In the genomic region with DNA sequence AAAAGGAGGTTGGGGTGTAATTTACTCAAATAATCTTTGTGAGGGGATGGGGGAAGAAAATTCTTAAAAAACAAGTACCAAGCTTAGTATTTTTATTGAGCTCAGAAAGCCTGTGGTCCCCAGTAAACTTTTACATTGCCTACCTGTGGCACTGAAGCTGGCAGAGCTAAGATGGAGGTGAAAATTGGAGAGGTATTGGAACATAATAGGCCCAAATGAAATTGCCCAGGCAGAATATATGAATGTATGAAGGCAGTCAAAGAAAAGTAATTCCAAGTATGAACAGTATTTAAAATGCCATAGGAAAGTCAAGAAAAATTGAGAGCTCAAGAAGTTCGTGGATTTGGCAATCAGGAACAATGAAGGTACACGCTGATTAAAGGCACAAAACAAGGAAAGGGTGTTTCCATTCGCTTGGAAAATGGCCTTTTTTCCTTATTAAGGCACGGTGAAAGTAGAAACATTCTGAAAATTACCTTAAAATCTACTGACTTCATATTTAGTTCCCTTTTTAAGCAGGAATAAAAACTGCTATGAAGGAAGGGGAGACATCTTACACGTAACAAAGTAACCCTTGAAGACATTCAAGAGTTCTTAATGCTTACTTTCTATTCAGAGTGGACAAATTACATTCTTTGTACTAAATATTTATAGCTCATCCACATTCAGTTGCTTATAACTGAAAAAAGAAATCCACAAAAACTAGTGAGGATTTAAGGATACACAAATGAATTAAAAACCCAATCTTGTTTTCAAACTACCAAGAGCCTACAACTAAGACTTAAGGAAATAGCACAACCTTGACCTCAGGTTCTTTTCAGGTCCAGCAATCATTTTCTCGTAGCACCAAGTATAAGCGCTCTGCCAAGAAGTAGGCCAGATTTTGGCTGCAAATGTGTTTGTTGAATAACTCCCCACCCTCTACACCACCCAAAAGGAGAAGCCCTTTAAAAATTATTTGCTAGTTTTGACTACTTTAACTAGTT, we compare ENCODE assay signal across 8 cellular contexts. TPM values are rescaled to one million over a fixed set of nuclear protein-coding genes. Genes with fewer than 3 reads are reported as not detected.
DNase-seq lines count a peak whose midpoint lies in the region; ATAC-seq and TF ChIP-seq lines count a peak whose summit lies in the region.

No MANE protein-coding gene starts in this region.

- peaks cover 30% of the 10 kb centered on the region for H3K27me3 Mint-ChIP-seq in CD4-positive, CD25-positive, alpha-beta regulatory T cell

- peak overlapping the region; percentile 100 for H3K4me3 ChIP-seq in CD4-positive, CD25-positive, alpha-beta regulatory T cell (ENCODE audit: low read depth, low read length)
- H3K4me3 ChIP-seq in MM.1S (ENCODE audit: low read length) (peak overlapping the region; percentile 95), coronary artery (peak overlapping the region; percentile 94), muscle layer of colon (ENCODE audit: low read depth in 1 of 2, low read length in 2 of 2) (peak overlapping the region; percentile 88 to 92)

- peak overlapping the region; percentile 100 for H3K27ac Mint-ChIP-seq in CD4-positive, CD25-positive, alpha-beta regulatory T cell

- TF ChIP-seq CTCF in MM.1S (IDR thresholded peaks at IDR 0.05; ENCODE audit: low read length) (no peak), coronary artery (IDR thresholded peaks at IDR 0.05) (no peak)

- H2AFZ ChIP-seq in MM.1S (ENCODE audit: low read length) = no peak overlapping the region

- peaks cover 27% of the 10 kb centered on the region for H3K79me2 ChIP-seq in MM.1S (ENCODE audit: low read length)

- peaks cover 6 to 59% (median 39%) of the 10 kb centered on the region in 4 donors for H3K4me1 Mint-ChIP-seq in CD4-positive, CD25-positive, alpha-beta regulatory T cell

- H3K4me2 ChIP-seq in MM.1S (ENCODE audit: low read depth, low read length) = peak overlapping the region; percentile 91

- peaks cover 32% of the 10 kb centered on the region for H3F3A ChIP-seq in MM.1S (ENCODE audit: insufficient read depth, low read length)

- H3K4me3 Mint-ChIP-seq in CD4-positive, CD25-positive, alpha-beta regulatory T cell = peak overlapping the region; percentile 97 to 100 (median 98)

- H3K9me3 ChIP-seq in CD4-positive, CD25-positive, alpha-beta regulatory T cell (ENCODE audit: control insufficient read depth in 2 of 2, low read length in 2 of 2) = no peaks in the 10 kb centered on the region
- no peaks in the 10 kb centered on the region for H3K9me3 ChIP-seq in MM.1S (replicated peaks; ENCODE audit: insufficient read depth, low read length)
- no peaks in the 10 kb centered on the region for H3K9me3 ChIP-seq in muscle layer of colon (ENCODE audit: low read length)

- H3K27me3 ChIP-seq in CD4-positive, CD25-positive, alpha-beta regulatory T cell (ENCODE audit: control insufficient read depth, insufficient read depth, low read length) = no peaks in the 10 kb centered on the region
- H3K27me3 ChIP-seq in MM.1S (replicated peaks; ENCODE audit: insufficient read depth, low read length) (no peaks in the 10 kb centered on the region), muscle layer of colon (ENCODE audit: control insufficient read depth in 1 of 2, insufficient read depth in 2 of 2, low read length in 2 of 2) (no peaks in the 10 kb centered on the region)

- H3K27ac ChIP-seq in CD4-positive, CD25-positive, alpha-beta regulatory T cell (ENCODE audit: insufficient read depth, low read length, poor library complexity, severe bottlenecking) = peak overlapping the region; percentile 100
- H3K27ac ChIP-seq in MM.1S (ENCODE audit: low read length) (peak overlapping the region; percentile 98; the same call in 1 of the 2 replicates), coronary artery (peak overlapping the region; percentile 99 to 100), muscle layer of colon (ENCODE audit: low read depth, low read length) (peak overlapping the region; percentile 97)

- no peak for DNase-seq in CD4-positive, CD25-positive, alpha-beta regulatory T cell
- DNase-seq in MM.1S = no peak
- no peak for DNase-seq in coronary artery (ENCODE audit: low spot score)
- DNase-seq in NCI-H2196 treated with DMSO at 0.1 percent for 48 hours (lab: John Stamatoyannopoulos, UW; ENCODE audit: unreplicated experiment) = no peak
- no peak for DNase-seq in NCI-H1417 (lab: John Stamatoyannopoulos, UW)
- DNase-seq in GM03348 (ENCODE audit: low spot score) = no peak

- peaks cover 4% of the 10 kb centered on the region; the same call in 1 of the 2 replicates for H4K20me1 ChIP-seq in MM.1S (ENCODE audit: insufficient read depth, low read length)

- peaks cover 22% of the 10 kb centered on the region for H3K36me3 Mint-ChIP-seq in CD4-positive, CD25-positive, alpha-beta regulatory T cell

- H3K9me3 Mint-ChIP-seq in CD4-positive, CD25-positive, alpha-beta regulatory T cell = peaks cover 0 to 8% (median 0%) of the 10 kb centered on the region in 7 donors

- H3K36me3 ChIP-seq in CD4-positive, CD25-positive, alpha-beta regulatory T cell (ENCODE audit: control insufficient read depth, insufficient read depth, low read length) = peaks cover 7% of the 10 kb centered on the region
- H3K36me3 ChIP-seq in MM.1S (replicated peaks; ENCODE audit: insufficient read depth, low read length) = peaks cover 15% of the 10 kb centered on the region; the same call in 1 of the 2 replicates
- no peaks in the 10 kb centered on the region for H3K36me3 ChIP-seq in muscle layer of colon (ENCODE audit: insufficient read depth, low read length)

- H3K4me1 ChIP-seq in CD4-positive, CD25-positive, alpha-beta regulatory T cell (ENCODE audit: control insufficient read depth, insufficient read depth, low read length, poor library complexity, severe bottlenecking) = peaks cover 63% of the 10 kb centered on the region
- H3K4me1 ChIP-seq in MM.1S (ENCODE audit: low read length) (peaks cover 19% of the 10 kb centered on the region), muscle layer of colon (ENCODE audit: insufficient read depth, low read length) (peaks cover 42% of the 10 kb centered on the region)

- no peaks in the 10 kb centered on the region for H3K9me2 ChIP-seq in MM.1S (replicated peaks; ENCODE audit: insufficient read depth, low read length)

- H3K9ac ChIP-seq in MM.1S (ENCODE audit: low read length) (peak overlapping the region; percentile 99), muscle layer of colon (ENCODE audit: low read length) (peak overlapping the region; percentile 100)

- ATAC-seq in CD4-positive, CD25-positive, alpha-beta regulatory T cell (ENCODE audit: low read depth in 2 of 2) = no peak
- no peak for ATAC-seq in HG02852 (IDR thresholded peaks at IDR 0.05; ENCODE audit: unreplicated experiment)

RNA-seq across cellular contexts. Expression of a gene that starts 3.2 kb away (rescaled TPM):
- 360 TPM for total RNA-seq in CD4-positive, CD25-positive, alpha-beta regulatory T cell
- 100 to 1,000 TPM; 146 to 197 (median 177) TPM for polyA plus RNA-seq in CD4-positive, CD25-positive, alpha-beta regulatory T cell
